Comparison of ENCODE assay signal across 8 cellular contexts in the genomic region with DNA sequence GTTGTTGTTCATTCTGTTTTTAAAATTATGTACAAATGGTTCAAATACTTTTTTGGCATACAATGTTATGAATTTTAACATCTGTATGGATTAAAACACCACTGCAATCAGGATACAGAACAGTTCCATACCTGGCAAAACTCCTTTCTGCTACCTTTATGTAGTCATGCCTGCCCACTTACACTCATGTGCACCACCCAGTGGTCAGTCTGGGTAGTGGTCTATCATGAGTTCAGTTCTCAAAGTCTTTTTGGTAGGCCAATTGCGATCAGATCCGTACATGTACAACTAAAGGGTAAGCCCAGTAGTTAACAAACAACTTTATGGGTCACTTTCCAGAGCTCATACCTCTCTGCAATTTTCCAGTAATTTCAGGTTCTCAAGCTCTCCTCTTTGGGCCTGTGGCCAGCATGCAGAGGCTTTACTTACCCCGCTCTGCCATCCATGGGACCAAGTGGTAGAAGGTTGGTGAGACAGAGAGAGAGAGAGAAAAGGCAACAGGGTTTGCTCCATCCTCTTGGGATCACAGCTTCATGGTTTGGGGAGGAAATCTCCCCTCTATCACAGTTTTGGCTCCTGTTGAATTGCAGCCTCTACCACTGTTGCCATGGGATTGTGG.
DNase-seq lines count a peak whose midpoint lies in the region; ATAC-seq and TF ChIP-seq lines count a peak whose summit lies in the region.

No MANE protein-coding gene starts in this region.

- TF ChIP-seq POLR2A in Peyer's patch (IDR thresholded peaks at IDR 0.05) (no peak), uterus (IDR thresholded peaks at IDR 0.05) (no peak)

- peaks cover 17% of the 10 kb centered on the region for H3K27me3 Mint-ChIP-seq in activated T-cell treated with anti-CD3 and anti-CD28 coated beads, Interleukin-2, amount 50 U/mL, for 72 hours (ENCODE audit: low read depth)

- H3K4me2 ChIP-seq in parathyroid adenoma (ENCODE audit: low read length), result no peak overlapping the region

- H3K9me3 Mint-ChIP-seq in activated T-cell treated with anti-CD3 and anti-CD28 coated beads, Interleukin-2, amount 50 U/mL, for 72 hours, result no peaks in the 10 kb centered on the region

- ATAC-seq in HG03060 (IDR thresholded peaks at IDR 0.05; ENCODE audit: low read depth, unreplicated experiment), result peak; percentile 69
- ATAC-seq in activated T-cell treated with anti-CD3 and anti-CD28 coated beads, Interleukin-2, amount 50 U/mL, for 72 hours (replicated peaks in 1 of 2), result peak; percentile 55 to 64

- no peak overlapping the region for H3K4me3 Mint-ChIP-seq in activated T-cell treated with anti-CD3 and anti-CD28 coated beads, Interleukin-2, amount 50 U/mL, for 72 hours

- no peaks in the 10 kb centered on the region for H3K79me2 ChIP-seq in parathyroid adenoma

- no peaks in the 10 kb centered on the region for H3K36me3 Mint-ChIP-seq in activated T-cell treated with anti-CD3 and anti-CD28 coated beads, Interleukin-2, amount 50 U/mL, for 72 hours (ENCODE audit: insufficient read depth in 2 of 2)

- intact Hi-C loops in uterus (cut with DNase I; ENCODE audit: low total_unique reads), result loop anchor here (5.0 kb wide), 1 partner anchor 393 kb away; no protein-coding TSS in a partner anchor

- in situ Hi-C loops in GM13977 (cut with MboI; ENCODE audit: low pct_unique_long_range_greater_than_20kb, low sequenced_read_pairs, unreplicated experiment), result loop anchor here (10.0 kb wide), 1 partner anchor 395 kb away; no protein-coding TSS in a partner anchor

- no peak overlapping the region for H3K27ac ChIP-seq in Peyer's patch
- no peak overlapping the region for H3K27ac ChIP-seq in parathyroid adenoma
- no peak overlapping the region for H3K27ac ChIP-seq in uterus

- H3K4me1 ChIP-seq in Peyer's patch (no peaks in the 10 kb centered on the region), parathyroid adenoma (no peaks in the 10 kb centered on the region), uterus (no peaks in the 10 kb centered on the region)

- no peak overlapping the region for H2AFZ ChIP-seq in parathyroid adenoma

- no peak overlapping the region for H3K4me3 ChIP-seq in Peyer's patch
- H3K4me3 ChIP-seq in fibroblast of the aortic adventitia (ENCODE audit: low read depth, low read length), result no peak overlapping the region
- no peak overlapping the region for H3K4me3 ChIP-seq in parathyroid adenoma (ENCODE audit: low read depth, low read length)
- no peak overlapping the region for H3K4me3 ChIP-seq in uterus

- H3K27ac Mint-ChIP-seq in activated T-cell treated with anti-CD3 and anti-CD28 coated beads, Interleukin-2, amount 50 U/mL, for 72 hours, result no peak overlapping the region

- H3K9me3 ChIP-seq in Peyer's patch (no peaks in the 10 kb centered on the region), parathyroid adenoma (ENCODE audit: control insufficient read depth, low read length) (no peaks in the 10 kb centered on the region), uterus (no peaks in the 10 kb centered on the region)

- no peaks in the 10 kb centered on the region for H3K4me1 Mint-ChIP-seq in activated T-cell treated with anti-CD3 and anti-CD28 coated beads, Interleukin-2, amount 50 U/mL, for 72 hours (ENCODE audit: low read depth)

- DNase-seq in AG08395 (ENCODE audit: low spot score) (peak; percentile 49), GM13977 (ENCODE audit: low spot score) (peak; percentile 39), Peyer's patch (peak; percentile 55 to 89 (median 60)), fibroblast of the aortic adventitia (ENCODE audit: low read depth) (peak; percentile 71), uterus (peak; percentile 57 to 65)
- DNase-seq in activated T-cell treated with anti-CD3 and anti-CD28 coated beads, Interleukin-2, amount 50 U/mL, for 72 hours, result peak; percentile 64 to 70

- no peaks in the 10 kb centered on the region for H3K27me3 ChIP-seq in Peyer's patch
- H3K27me3 ChIP-seq in parathyroid adenoma (ENCODE audit: control insufficient read depth, insufficient read depth, low read length), result no peaks in the 10 kb centered on the region
- H3K27me3 ChIP-seq in uterus, result no peaks in the 10 kb centered on the region

- H3K36me3 ChIP-seq in Peyer's patch, result no peaks in the 10 kb centered on the region
- H3K36me3 ChIP-seq in parathyroid adenoma (ENCODE audit: control insufficient read depth, insufficient read depth, low read length), result no peaks in the 10 kb centered on the region
- H3K36me3 ChIP-seq in uterus, result no peaks in the 10 kb centered on the region

- no peak overlapping the region for H3K9ac ChIP-seq in parathyroid adenoma

- TF ChIP-seq CTCF in GM13977 (IDR thresholded peaks at IDR 0.05; ENCODE audit: extremely low read depth, insufficient read depth, missing control alignments) (peak; percentile 84), Peyer's patch (IDR thresholded peaks at IDR 0.05) (peak; percentile 45 to 85 (median 73)), fibroblast of the aortic adventitia (IDR thresholded peaks at IDR 0.05; ENCODE audit: insufficient read depth, low read length) (peak; percentile 93), parathyroid adenoma (IDR thresholded peaks at IDR 0.05) (peak; percentile 68), uterus (IDR thresholded peaks at IDR 0.05) (peak; percentile 62 to 76 (median 68))
